In genomic region chr9:93012998-93013855, GRCh38 we compare ENCODE assay signal across 16 cellular contexts. TPM values are rescaled to one million over a fixed set of nuclear protein-coding genes. Genes with fewer than 3 reads are reported as not detected.
DNase-seq lines count a peak whose midpoint lies in the region; ATAC-seq and TF ChIP-seq lines count a peak whose summit lies in the region.
"Had no signal": no experiment of that assay in that cellular context is flagged by ENCODE, and none has a peak within 500 bp of the region (broad histone marks: within the 10 kb centered on the region; RNA-seq: fewer than 3 reads in every experiment).

No MANE protein-coding gene starts in this region.

- H4K20me1 ChIP-seq in osteoblast (ENCODE audit: insufficient read depth, low read length), result no peaks in the 10 kb centered on the region

- no peak overlapping the region for H2AFZ ChIP-seq in osteoblast (ENCODE audit: low read length)
- H2AFZ ChIP-seq: parathyroid adenoma had no signal

- no peak overlapping the region for H3K27ac Mint-ChIP-seq in activated CD8-positive, alpha-beta memory T cell treated with anti-CD3 and anti-CD28 coated beads, Interleukin-2, amount 10 ng/mL, durations not matched to agents 7 days and 5 days
- no peak overlapping the region for H3K27ac Mint-ChIP-seq in activated T-helper 2 cell treated with anti-CD3 and anti-CD28 coated beads, Interferon-gamma antibody, Interleukin-2, Interleukin-4, amounts not matched to agents 10 μg/mL and 5 μg/mL and 100 μg/mL, durations not matched to agents 14 hours and 24 hours and 36 hours
- no peak overlapping the region for H3K27ac Mint-ChIP-seq in nephron progenitor cell

- no peaks in the 10 kb centered on the region for H3K79me2 ChIP-seq in osteoblast (ENCODE audit: insufficient read depth, low read length)
- H3K79me2 ChIP-seq: parathyroid adenoma had no signal

- H3K27me3 ChIP-seq in osteoblast (ENCODE audit: insufficient read depth, low read length), result no peaks in the 10 kb centered on the region
- H3K27me3 ChIP-seq: stomach had no signal

- no peak overlapping the region for H3K27ac ChIP-seq in osteoblast (ENCODE audit: low read depth, low read length)
- H3K27ac ChIP-seq: C4-2B, parathyroid adenoma, stomach had no signal

- no peaks in the 10 kb centered on the region for H3K4me1 ChIP-seq in osteoblast (ENCODE audit: insufficient read depth, low read length)
- H3K4me1 ChIP-seq: parathyroid adenoma, stomach had no signal

- ATAC-seq in activated CD8-positive, alpha-beta memory T cell treated with anti-CD3 and anti-CD28 coated beads, Interleukin-2, amount 10 ng/mL, durations not matched to agents 7 days and 5 days, result no peak
- ATAC-seq in GM18502 (IDR thresholded peaks at IDR 0.05; ENCODE audit: poor library complexity, unreplicated experiment), result no peak
- ATAC-seq: GM12878, sciatic nerve had no signal

- no peak overlapping the region for H3K4me3 Mint-ChIP-seq in activated CD8-positive, alpha-beta memory T cell treated with anti-CD3 and anti-CD28 coated beads, Interleukin-2, amount 10 ng/mL, durations not matched to agents 7 days and 5 days
- H3K4me3 Mint-ChIP-seq in activated T-helper 2 cell treated with anti-CD3 and anti-CD28 coated beads, Interferon-gamma antibody, Interleukin-2, Interleukin-4, amounts not matched to agents 10 μg/mL and 5 μg/mL and 100 μg/mL, durations not matched to agents 14 hours and 24 hours and 36 hours (ENCODE audit: low read depth), result no peak overlapping the region
- H3K4me3 Mint-ChIP-seq in nephron progenitor cell, result no peak overlapping the region

- CTCF ChIA-PET in activated CD8-positive, alpha-beta memory T cell treated with anti-CD3 and anti-CD28 coated beads, Interleukin-2, amount 10 ng/mL, durations not matched to agents 7 days and 5 days (lab: Charles Lee), result interaction anchor here (2.5 kb wide), 1 partner anchor 9 kb away, joined by 14 read pairs; no protein-coding TSS in a partner anchor

- intact Hi-C loops in activated T-helper 2 cell treated with anti-CD3 and anti-CD28 coated beads, Interferon-gamma antibody, Interleukin-2, Interleukin-4, amounts not matched to agents 10 μg/mL and 5 μg/mL and 100 μg/mL, durations not matched to agents 14 hours and 24 hours and 36 hours (cut with micrococcal nuclease), result no loop called here

- H3K9me3 ChIP-seq in osteoblast (ENCODE audit: low read depth, low read length), result no peaks in the 10 kb centered on the region
- H3K9me3 ChIP-seq: stomach had no signal

- H3K4me2 ChIP-seq in osteoblast (ENCODE audit: insufficient read depth, low read length), result no peak overlapping the region

- H3K4me3 ChIP-seq in osteoblast (ENCODE audit: insufficient read depth, low read length), result no peak overlapping the region
- H3K4me3 ChIP-seq: GM12878, lung, stomach had no signal

- H3K27me3 Mint-ChIP-seq in activated CD8-positive, alpha-beta memory T cell treated with anti-CD3 and anti-CD28 coated beads, Interleukin-2, amount 10 ng/mL, durations not matched to agents 7 days and 5 days, result no peaks in the 10 kb centered on the region
- no peaks in the 10 kb centered on the region for H3K27me3 Mint-ChIP-seq in activated T-helper 2 cell treated with anti-CD3 and anti-CD28 coated beads, Interferon-gamma antibody, Interleukin-2, Interleukin-4, amounts not matched to agents 10 μg/mL and 5 μg/mL and 100 μg/mL, durations not matched to agents 14 hours and 24 hours and 36 hours (ENCODE audit: low read depth)
- no peaks in the 10 kb centered on the region for H3K27me3 Mint-ChIP-seq in nephron progenitor cell (ENCODE audit: low read depth, poor library complexity)

- peaks cover 44% of the 10 kb centered on the region for H3K36me3 Mint-ChIP-seq in activated CD8-positive, alpha-beta memory T cell treated with anti-CD3 and anti-CD28 coated beads, Interleukin-2, amount 10 ng/mL, durations not matched to agents 7 days and 5 days
- peaks cover 69% of the 10 kb centered on the region for H3K36me3 Mint-ChIP-seq in activated T-helper 2 cell treated with anti-CD3 and anti-CD28 coated beads, Interferon-gamma antibody, Interleukin-2, Interleukin-4, amounts not matched to agents 10 μg/mL and 5 μg/mL and 100 μg/mL, durations not matched to agents 14 hours and 24 hours and 36 hours (ENCODE audit: low read depth)
- no peaks in the 10 kb centered on the region for H3K36me3 Mint-ChIP-seq in nephron progenitor cell (ENCODE audit: low read depth)

- H3K4me1 Mint-ChIP-seq in activated CD8-positive, alpha-beta memory T cell treated with anti-CD3 and anti-CD28 coated beads, Interleukin-2, amount 10 ng/mL, durations not matched to agents 7 days and 5 days, result no peaks in the 10 kb centered on the region
- H3K4me1 Mint-ChIP-seq in activated T-helper 2 cell treated with anti-CD3 and anti-CD28 coated beads, Interferon-gamma antibody, Interleukin-2, Interleukin-4, amounts not matched to agents 10 μg/mL and 5 μg/mL and 100 μg/mL, durations not matched to agents 14 hours and 24 hours and 36 hours (ENCODE audit: low read depth), result no peaks in the 10 kb centered on the region
- peaks cover 10% of the 10 kb centered on the region for H3K4me1 Mint-ChIP-seq in nephron progenitor cell

- no peaks in the 10 kb centered on the region for H3K36me3 ChIP-seq in osteoblast (ENCODE audit: insufficient read depth, low read length)

- TF ChIP-seq CTCF in osteoblast (IDR thresholded peaks at IDR 0.05; ENCODE audit: extremely low read depth, low read depth, low read length) (no peak), nephron progenitor cell (IDR thresholded peaks at IDR 0.05) (no peak)

- H3K9me3 Mint-ChIP-seq in activated CD8-positive, alpha-beta memory T cell treated with anti-CD3 and anti-CD28 coated beads, Interleukin-2, amount 10 ng/mL, durations not matched to agents 7 days and 5 days (ENCODE audit: low read depth), result no peaks in the 10 kb centered on the region
- H3K9me3 Mint-ChIP-seq in activated T-helper 2 cell treated with anti-CD3 and anti-CD28 coated beads, Interferon-gamma antibody, Interleukin-2, Interleukin-4, amounts not matched to agents 10 μg/mL and 5 μg/mL and 100 μg/mL, durations not matched to agents 14 hours and 24 hours and 36 hours, result no peaks in the 10 kb centered on the region
- H3K9me3 Mint-ChIP-seq in nephron progenitor cell, result no peaks in the 10 kb centered on the region

- peak; percentile 44 for DNase-seq in activated CD8-positive, alpha-beta memory T cell treated with anti-CD3 and anti-CD28 coated beads, Interleukin-2, amount 50 U/mL, for 48 hours
- DNase-seq in activated CD8-positive, alpha-beta memory T cell treated with anti-CD3 and anti-CD28 coated beads, Interleukin-2, amount 10 ng/mL, durations not matched to agents 7 days and 5 days, result no peak
- DNase-seq in D341Med (ENCODE audit: low spot score), result peak; percentile 15
- peak; percentile 5 for DNase-seq in activated T-helper 2 cell treated with anti-CD3 and anti-CD28 coated beads, Interferon-gamma antibody, Interleukin-2, Interleukin-4, amounts not matched to agents 10 μg/mL and 5 μg/mL and 100 μg/mL, durations not matched to agents 14 hours and 24 hours and 36 hours (ENCODE audit: low spot score)
- DNase-seq in osteoblast (ENCODE audit: insufficient read length, low spot score, missing footprints), result peak; percentile 32
- no peak for DNase-seq in CD1c-positive myeloid dendritic cell (ENCODE audit: extremely low spot score)
- no peak for DNase-seq in nephron progenitor cell
- DNase-seq: stomach had no signal

RNA-seq across cellular contexts. Expression of gene SUSD3, which starts 45.3 kb away (rescaled TPM):
- 10 to 100 TPM; 40.1 to 67.3 TPM for total RNA-seq in activated CD8-positive, alpha-beta memory T cell treated with anti-CD3 and anti-CD28 coated beads, Interleukin-2, amount 10 ng/mL, durations not matched to agents 7 days and 5 days
- total RNA-seq in activated T-helper 2 cell treated with anti-CD3 and anti-CD28 coated beads, Interferon-gamma antibody, Interleukin-2, Interleukin-4, amounts not matched to agents 10 μg/mL and 5 μg/mL and 100 μg/mL, durations not matched to agents 14 hours and 24 hours and 36 hours, result 29.7 and 36.4 TPM in 2 replicates
- total RNA-seq in osteoblast, result 0.36 and 0.88 TPM in 2 replicates
- total RNA-seq: A673, LHCN-M2 had no signal

Comparison
In these comparisons a context has a peak if more than half of its experiments do, and no peak if none do; other contexts are left out.
1. DNase-seq: peak in activated CD8-positive, alpha-beta memory T cell treated with anti-CD3 and anti-CD28 coated beads, Interleukin-2, amount 50 U/mL, for 48 hours (single experiment), D341Med (single experiment), activated T-helper 2 cell treated with anti-CD3 and anti-CD28 coated beads, Interferon-gamma antibody, Interleukin-2, Interleukin-4, amounts not matched to agents 10 μg/mL and 5 μg/mL and 100 μg/mL, durations not matched to agents 14 hours and 24 hours and 36 hours (single experiment) and osteoblast (single experiment); none in activated CD8-positive, alpha-beta memory T cell treated with anti-CD3 and anti-CD28 coated beads, Interleukin-2, amount 10 ng/mL, durations not matched to agents 7 days and 5 days (single experiment), CD1c-positive myeloid dendritic cell (single experiment) and nephron progenitor cell (single experiment).
2. RNA of gene SUSD3, which starts 45.3 kb away (total RNA-seq): 40.1 to 67.3 TPM in activated CD8-positive, alpha-beta memory T cell treated with anti-CD3 and anti-CD28 coated beads, Interleukin-2, amount 10 ng/mL, durations not matched to agents 7 days and 5 days and 29.7 to 36.4 TPM in activated T-helper 2 cell treated with anti-CD3 and anti-CD28 coated beads, Interferon-gamma antibody, Interleukin-2, Interleukin-4, amounts not matched to agents 10 μg/mL and 5 μg/mL and 100 μg/mL, durations not matched to agents 14 hours and 24 hours and 36 hours; 0.36 to 0.88 TPM in osteoblast; every median in the first group is over 10 times any median in the second.